Comparison of ENCODE assay signal across 21 cellular contexts in the genomic region with DNA sequence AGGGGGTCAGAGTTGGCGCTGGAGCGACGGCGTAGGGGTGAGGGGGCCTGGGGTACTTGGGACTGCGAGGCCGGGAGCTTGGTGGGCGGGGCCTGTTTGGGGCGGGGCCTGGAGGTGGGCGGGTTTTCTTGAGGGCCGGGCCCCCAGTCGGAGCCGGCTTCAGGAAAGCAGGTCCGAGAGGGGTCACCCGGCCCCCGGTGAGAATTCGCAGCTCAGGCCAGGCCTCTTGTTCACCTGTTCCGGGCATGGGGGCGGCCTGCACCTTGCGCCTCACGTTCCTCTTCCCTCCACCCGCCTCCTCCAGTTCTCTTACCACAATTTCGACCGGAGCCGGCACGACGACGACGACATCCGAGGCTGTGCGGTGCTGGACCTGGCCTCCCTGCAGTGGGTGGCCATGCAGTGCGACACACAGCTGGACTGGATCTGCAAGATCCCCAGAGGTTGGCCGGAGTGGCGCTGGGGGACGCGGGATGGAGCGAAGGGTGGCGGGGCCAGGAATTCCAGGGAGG.
"Had no signal": no experiment of that assay in that cellular context is flagged by ENCODE, and none has a peak within 500 bp of the region (broad histone marks: within the 10 kb centered on the region; RNA-seq: fewer than 3 reads in every experiment).

No MANE protein-coding gene starts in this region.

- H3K4me3 Mint-ChIP-seq: activated CD8-positive, alpha-beta T cell treated with anti-CD3 and anti-CD28 coated beads for 36 hours; activated T-cell treated with anti-CD3 and anti-CD28 coated beads, Interleukin-2, amount 50 U/mL, for 24 hours; memory B cell; naive B cell; neural crest cell; stimulated activated memory B cell treated with anti-CD40 and anti-IgM and Interleukin-4, amounts not matched to agents 10 μg/mL and 1 μg/mL and 100 μg/mL, for 72 hours; T-cell had no signal

- H3K27me3 Mint-ChIP-seq: activated CD8-positive, alpha-beta T cell treated with anti-CD3 and anti-CD28 coated beads for 36 hours; activated T-cell treated with anti-CD3 and anti-CD28 coated beads, Interleukin-2, amount 50 U/mL, for 24 hours; memory B cell; naive B cell; stimulated activated memory B cell treated with anti-CD40 and anti-IgM and Interleukin-4, amounts not matched to agents 10 μg/mL and 1 μg/mL and 100 μg/mL, for 72 hours; T-cell had no signal

- H3K4me1 ChIP-seq: body of pancreas, colonic mucosa, pancreas, right lobe of liver, thyroid gland had no signal

- H3K4me1 Mint-ChIP-seq: memory B cell; naive B cell; neural crest cell; stimulated activated memory B cell treated with anti-CD40 and anti-IgM and Interleukin-4, amounts not matched to agents 10 μg/mL and 1 μg/mL and 100 μg/mL, for 72 hours; T-cell had no signal

- H3K9me3 ChIP-seq: body of pancreas, colonic mucosa, mucosa of descending colon, pancreas, right lobe of liver, thyroid gland had no signal

- H3K27ac Mint-ChIP-seq: activated CD8-positive, alpha-beta T cell treated with anti-CD3 and anti-CD28 coated beads for 36 hours; activated T-cell treated with anti-CD3 and anti-CD28 coated beads, Interleukin-2, amount 50 U/mL, for 24 hours; activated T-helper 2 cell treated with anti-CD3 and anti-CD28 coated beads, Interferon-gamma antibody, Interleukin-2, Interleukin-4, amounts not matched to agents 10 μg/mL and 5 μg/mL and 100 μg/mL, durations not matched to agents 14 hours and 24 hours and 36 hours; memory B cell; stimulated activated memory B cell treated with anti-CD40 and anti-IgM and Interleukin-4, amounts not matched to agents 10 μg/mL and 1 μg/mL and 100 μg/mL, for 72 hours; T-cell had no signal

- DNase-seq: activated CD4-positive, alpha-beta T cell treated with anti-CD3 and anti-CD28 coated beads for 48 hours; activated CD4-positive, CD25-positive, alpha-beta regulatory T cell; activated CD8-positive, alpha-beta T cell treated with anti-CD3 and anti-CD28 coated beads for 36 hours; activated naive CD4-positive, alpha-beta T cell treated with Interleukin-2 at 50 U/mL for 16 hours; activated T-cell treated with anti-CD3 and anti-CD28 coated beads, Interleukin-2, amount 50 U/mL, for 24 hours; colonic mucosa; kidney glomerular epithelial cell; left ventricle myocardium superior; naive B cell; pancreas; right lobe of liver; stimulated activated CD4-positive, alpha-beta T cell treated with anti-CD3 and anti-CD28 coated beads, Interleukin-4, amount 100 ng/mL, for 24 hours; T-cell; T-helper 9 cell; thyroid gland had no signal

- H3K27ac ChIP-seq: body of pancreas, colonic mucosa, pancreas, right lobe of liver, thyroid gland had no signal

- H3K27me3 ChIP-seq: body of pancreas, colonic mucosa, pancreas, right lobe of liver, thyroid gland had no signal

- H3K36me3 Mint-ChIP-seq: memory B cell; naive B cell; stimulated activated memory B cell treated with anti-CD40 and anti-IgM and Interleukin-4, amounts not matched to agents 10 μg/mL and 1 μg/mL and 100 μg/mL, for 72 hours; T-cell had no signal

- H3K4me3 ChIP-seq: body of pancreas, colonic mucosa, mucosa of descending colon, pancreas, right lobe of liver, thyroid gland had no signal

- H3K36me3 ChIP-seq: colonic mucosa, pancreas, right lobe of liver, thyroid gland had no signal

- H3K9me3 Mint-ChIP-seq: activated CD8-positive, alpha-beta T cell treated with anti-CD3 and anti-CD28 coated beads for 36 hours; activated T-cell treated with anti-CD3 and anti-CD28 coated beads, Interleukin-2, amount 50 U/mL, for 24 hours; activated T-helper 2 cell treated with anti-CD3 and anti-CD28 coated beads, Interferon-gamma antibody, Interleukin-2, Interleukin-4, amounts not matched to agents 10 μg/mL and 5 μg/mL and 100 μg/mL, durations not matched to agents 14 hours and 24 hours and 36 hours; memory B cell; naive B cell; neural crest cell; stimulated activated memory B cell treated with anti-CD40 and anti-IgM and Interleukin-4, amounts not matched to agents 10 μg/mL and 1 μg/mL and 100 μg/mL, for 72 hours; T-cell had no signal
